Comparison of ENCODE assay signal across 1 cellular context in genomic region chr14:102262894-102263462, GRCh38.
A peak's percentile ranks its signal among the peaks of the same experiment; 100 is the strongest.
TF ChIP-seq lines count a peak whose summit lies in the region.

No MANE protein-coding gene starts in this region.

TF ChIP-seq in WTC11, 78 proteins besides CTCF, POLR2A, EP300 and RAD21 (continued from another document):
- TF ChIP-seq HMGXB4 (CRISPR knock-in tag; IDR thresholded peaks at IDR 0.05) (no peak), E2F4 (CRISPR knock-in tag; IDR thresholded peaks at IDR 0.05; ENCODE audit: borderline replicate concordance, low read depth) (no peak), ZNF671 (CRISPR knock-in tag; IDR thresholded peaks at IDR 0.05) (no peak), ARID4B (CRISPR knock-in tag; IDR thresholded peaks at IDR 0.05; ENCODE audit: borderline replicate concordance) (no peak), CDX4 (CRISPR knock-in tag; IDR thresholded peaks at IDR 0.05; ENCODE audit: borderline replicate concordance) (no peak), MAX (CRISPR knock-in tag; IDR thresholded peaks at IDR 0.05) (no peak), USF2 (CRISPR knock-in tag; IDR thresholded peaks at IDR 0.05) (peak; percentile 59; the same call in 1 of the 2 replicates), ZNF416 (CRISPR knock-in tag; IDR thresholded peaks at IDR 0.05) (no peak), OVOL2 (CRISPR knock-in tag; IDR thresholded peaks at IDR 0.05; ENCODE audit: borderline replicate concordance) (no peak), NR1H2 (CRISPR knock-in tag; IDR thresholded peaks at IDR 0.05) (no peak), USF1 (CRISPR knock-in tag; IDR thresholded peaks at IDR 0.05) (peak; percentile 57; the same call in 1 of the 2 replicates), ZNF317 (CRISPR knock-in tag; IDR thresholded peaks at IDR 0.05; ENCODE audit: borderline replicate concordance, low read depth) (no peak), E2F5 (CRISPR knock-in tag; IDR thresholded peaks at IDR 0.05) (no peak), ZNF121 (CRISPR knock-in tag; IDR thresholded peaks at IDR 0.05) (no peak)
